ENCODE assay signal across 8 cellular contexts in genomic region chr9:121201045-121201737, GRCh38. TPM values are rescaled to one million over a fixed set of nuclear protein-coding genes. Genes with fewer than 3 reads are reported as not detected.
A peak's percentile ranks its signal among the peaks of the same experiment; 100 is the strongest.
DNase-seq lines count a peak whose midpoint lies in the region; ATAC-seq, FAIRE-seq and TF ChIP-seq lines count a peak whose summit lies in the region.

No MANE protein-coding gene starts in this region.

- peak overlapping the region; percentile 94 to 97 (median 95) for H3K4me3 Mint-ChIP-seq in brain

- peaks cover 54% of the 10 kb centered on the region for H3K4me1 Mint-ChIP-seq in brain

- peak; percentile 52 for DNase-seq in NCI-H2227 (lab: John Stamatoyannopoulos, UW; ENCODE audit: unreplicated experiment)
- DNase-seq in NCI-H2227 treated with DMSO at 0.1 percent for 48 hours (lab: John Stamatoyannopoulos, UW) = no peak
- DNase-seq in T-helper 22 cell (ENCODE audit: low read depth) = peak; percentile 42
- peak; percentile 90 for DNase-seq in kidney
- DNase-seq in stimulated activated CD4-positive, alpha-beta T cell treated with anti-CD3 and anti-CD28 coated beads, Interleukin-2, amount 100 ng/mL, for 24 hours = peak; percentile 47 to 53
- no peak for DNase-seq in NCI-H446 treated with DMSO at 0.1 percent for 48 hours (lab: John Stamatoyannopoulos, UW)

- H3K27me3 Mint-ChIP-seq in brain = peaks cover 18% of the 10 kb centered on the region

- H3K27ac Mint-ChIP-seq in brain = peak overlapping the region; percentile 92 to 97 (median 97)

- peak; percentile 21 for ATAC-seq in HG03066 (IDR thresholded peaks at IDR 0.05; ENCODE audit: low read depth, unreplicated experiment)

- no peaks in the 10 kb centered on the region for H3K36me3 ChIP-seq in kidney (ENCODE audit: control insufficient read depth in 1 of 2, insufficient read depth in 2 of 2, low read length in 2 of 2)

- intact Hi-C loops in kidney (cut with DNase I) = no loop called here

- peaks cover 0 to 5% (median 0%) of the 10 kb centered on the region in 5 experiments for H3K9me3 Mint-ChIP-seq in brain

- TF ChIP-seq CTCF in brain (conservative IDR thresholded peaks at IDR 0.05) (no peak), kidney (IDR thresholded peaks at IDR 0.05; ENCODE audit: borderline replicate concordance, extremely low read depth, insufficient read depth) (no peak)

- no peaks in the 10 kb centered on the region for H3K36me3 Mint-ChIP-seq in brain

- peak overlapping the region; percentile 82 to 87 for H3K4me3 ChIP-seq in kidney (ENCODE audit: low read length in 2 of 2)

- no peaks in the 10 kb centered on the region for H3K9me3 ChIP-seq in kidney (ENCODE audit: control insufficient read depth in 1 of 2, low read length in 2 of 2)

- peaks cover 22 to 40% of the 10 kb centered on the region in 2 donors for H3K4me1 ChIP-seq in kidney (ENCODE audit: control insufficient read depth in 1 of 2, insufficient read depth in 1 of 2, low read depth in 1 of 2, low read length in 2 of 2)

- H3K27ac ChIP-seq in kidney (ENCODE audit: low read depth in 2 of 2, low read length in 2 of 2) = peak overlapping the region; percentile 93 to 97

- H3K9ac ChIP-seq in kidney (ENCODE audit: low read length in 2 of 2) = peak overlapping the region; percentile 86 to 89

- FAIRE-seq in kidney (lab: Jason Lieb, UNC) = no peak

RNA-seq across cellular contexts. Expression of gene RAB14, which starts 0.5 kb away (rescaled TPM):
- polyA plus RNA-seq in brain (ENCODE audit: insufficient read depth, low read depth, low replicate concordance) (84.0 TPM), kidney (ENCODE audit: insufficient read depth, low read depth, low replicate concordance) (48.0 TPM)
- 78.6 TPM for total RNA-seq in kidney

Comparison
In these comparisons a context has a peak if more than half of its experiments do, and no peak if none do; other contexts are left out.
1. DNase-seq: peak in NCI-H2227 (single experiment), T-helper 22 cell (single experiment), kidney (single experiment) and stimulated activated CD4-positive, alpha-beta T cell treated with anti-CD3 and anti-CD28 coated beads, Interleukin-2, amount 100 ng/mL, for 24 hours (2 of 2); none in NCI-H2227 treated with DMSO at 0.1 percent for 48 hours (single experiment) and NCI-H446 treated with DMSO at 0.1 percent for 48 hours (single experiment).